In the genomic region with DNA sequence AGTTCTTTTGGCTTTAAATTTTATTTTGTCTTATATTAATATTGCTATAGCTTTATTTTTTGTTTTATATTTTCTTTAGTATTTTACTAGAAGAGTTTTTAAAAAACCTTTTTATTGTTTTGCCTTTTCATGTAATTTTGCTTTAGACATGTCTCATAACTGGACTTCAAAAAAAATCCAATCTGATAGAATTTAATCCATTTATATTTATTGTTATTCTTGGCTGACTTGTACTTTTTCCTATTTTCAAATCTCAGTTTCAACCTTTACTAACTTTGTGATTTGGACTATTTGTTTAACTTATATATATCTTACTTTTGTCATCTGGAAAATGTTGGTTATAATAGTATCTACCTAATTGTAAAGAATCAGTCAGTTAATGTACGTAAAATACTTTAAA, we compare ENCODE assay signal across 34 cellular contexts.
"Had no signal": no experiment of that assay in that cellular context is flagged by ENCODE, and none has a peak within 500 bp of the region (broad histone marks: within the 10 kb centered on the region; RNA-seq: fewer than 3 reads in every experiment).

No MANE protein-coding gene starts in this region.

- ATAC-seq: activated CD8-positive, alpha-beta T cell treated with anti-CD3 and anti-CD28 coated beads for 36 hours; activated naive CD4-positive, alpha-beta T cell treated with anti-CD3 and anti-CD28 coated beads, Interleukin-2, amount 50 U/mL, for 72 hours; activated T-cell treated with anti-CD3 and anti-CD28 coated beads, Interleukin-2, amount 50 U/mL, for 4 hours; activated T-cell treated with anti-CD3 and anti-CD28 coated beads, Interleukin-2, amount 50 U/mL, for 72 hours; activated T-helper 17 cell treated with anti-CD3 and anti-CD28 coated beads, Interleukin-2, amount 50 U/mL, for 72 hours; body of pancreas had no signal

- DNase-seq: activated B cell treated with CpG ODN at 0.5 μM for 24 hours; activated CD4-positive, alpha-beta memory T cell treated with anti-CD3 and anti-CD28 coated beads for 36 hours; activated CD4-positive, alpha-beta T cell treated with anti-CD3 and anti-CD28 coated beads for 4 hours; activated CD4-positive, alpha-beta T cell treated with anti-CD3 and anti-CD28 coated beads, Interleukin-2, amount 10 ng/mL, durations not matched to agents 24 days and 14 days; activated CD4-positive, alpha-beta T cell treated with anti-CD3 and anti-CD28 coated beads, Interleukin-2, amount 50 U/mL, for 1 hour; activated CD4-positive, alpha-beta T cell treated with anti-CD3 and anti-CD28 coated beads, Interleukin-2, amount 50 U/mL, for 4 hours; activated CD4-positive, CD25-positive, alpha-beta regulatory T cell treated with anti-CD3 and anti-CD28 coated beads, Interleukin-2, amount 50 U/mL, for 72 hours; activated CD8-positive, alpha-beta memory T cell treated with anti-CD3 and anti-CD28 coated beads, Interleukin-2, amount 50 U/mL, for 4 hours; activated CD8-positive, alpha-beta T cell treated with anti-CD3 and anti-CD28 coated beads for 36 hours; activated effector memory CD4-positive, alpha-beta T cell treated with anti-CD3 and anti-CD28 coated beads, Interleukin-2, amount 50 U/mL, for 16 hours; activated gamma-delta T cell treated with Interleukin-2 at 50 U/mL for 16 hours; activated naive CD4-positive, alpha-beta T cell; activated naive CD4-positive, alpha-beta T cell treated with anti-CD3 and anti-CD28 coated beads for 36 hours; activated naive CD4-positive, alpha-beta T cell treated with anti-CD3 and anti-CD28 coated beads, Interleukin-2, amount 50 U/mL, for 16 hours; activated naive CD8-positive, alpha-beta T cell treated with anti-CD3 and anti-CD28 coated beads for 36 hours; activated T-cell treated with anti-CD3 and anti-CD28 coated beads for 4 hours; activated T-cell treated with anti-CD3 and anti-CD28 coated beads, Interleukin-2, amount 50 U/mL, for 1 hour; activated T-cell treated with anti-CD3 and anti-CD28 coated beads, Interleukin-2, amount 50 U/mL, for 4 hours; activated T-cell treated with anti-CD3 and anti-CD28 coated beads, Interleukin-2, amount 50 U/mL, for 72 hours; adrenal gland; amniotic stem cell; aorta; body of pancreas; brain microvascular endothelial cell; central memory CD4-positive, alpha-beta T cell; T-helper 1 cell; T-helper 2 cell; T-helper 9 cell had no signal

- H3K9me3 ChIP-seq: adrenal gland, body of pancreas had no signal

- H3K27ac ChIP-seq: adrenal gland, body of pancreas, brain microvascular endothelial cell, breast epithelium, VCaP had no signal

- H3K4me1 ChIP-seq: adrenal gland, body of pancreas, breast epithelium had no signal

- H3K4me3 ChIP-seq: adrenal gland, body of pancreas, breast epithelium had no signal

- FAIRE-seq: astrocyte, TTC549 had no signal

- H3K36me3 ChIP-seq: adrenal gland, brain microvascular endothelial cell, breast epithelium had no signal

- H3K27me3 ChIP-seq: adrenal gland, body of pancreas, brain microvascular endothelial cell, breast epithelium had no signal
